ENCODE assay signal across 1 cellular context in genomic region chr7:22359156-22359697, GRCh38.
A peak's percentile ranks its signal among the peaks of the same experiment; 100 is the strongest.
TF ChIP-seq lines count a peak whose summit lies in the region.

No MANE protein-coding gene starts in this region.

TF ChIP-seq in HepG2, 621 proteins besides CTCF, POLR2A, EP300 and RAD21 (continued from another document and continues in another):
- TF ChIP-seq BCLAF1 (IDR thresholded peaks at IDR 0.05) (no peak), AFF4 (CRISPR knock-in tag; IDR thresholded peaks at IDR 0.05) (peak; percentile 40; the same call in 1 of the 2 replicates), ZNF629 (CRISPR knock-in tag; conservative IDR thresholded peaks at IDR 0.05) (peak; percentile 53; the same call in 1 of the 2 replicates), HOXA9 (CRISPR knock-in tag; IDR thresholded peaks at IDR 0.05; ENCODE audit: borderline replicate concordance) (no peak), FOXA1 (IDR thresholded peaks at IDR 0.05) (peak; percentile 80), FOXA1 (CRISPR knock-in tag; IDR thresholded peaks at IDR 0.05) (peak; percentile 91), ASH2L (IDR thresholded peaks at IDR 0.05; ENCODE audit: insufficient read length, low read depth, low read length) (peak; percentile 47), RARG (CRISPR knock-in tag; IDR thresholded peaks at IDR 0.05; ENCODE audit: low read depth) (no peak), PBX2 (CRISPR knock-in tag; IDR thresholded peaks at IDR 0.05) (peak; percentile 60), PRMT3 (CRISPR knock-in tag; IDR thresholded peaks at IDR 0.05; ENCODE audit: borderline replicate concordance, low read depth) (0 out of 2 replicates have a peak, but pooled peaks have one; percentile 70), ZNF713 (CRISPR knock-in tag; IDR thresholded peaks at IDR 0.05) (no peak), ZNF350 (CRISPR knock-in tag; IDR thresholded peaks at IDR 0.05; ENCODE audit: borderline replicate concordance, low read depth) (no peak), ESRRA (CRISPR knock-in tag; IDR thresholded peaks at IDR 0.05; ENCODE audit: low read depth) (peak; percentile 35; the same call in 1 of the 2 replicates), ZBTB25 (CRISPR knock-in tag; IDR thresholded peaks at IDR 0.05) (peak; percentile 85), MAX (IDR thresholded peaks at IDR 0.05) (peak; percentile 91), PRDM10 (CRISPR knock-in tag; IDR thresholded peaks at IDR 0.05; ENCODE audit: low read depth) (peak; percentile 76), ZNF225 (CRISPR knock-in tag; IDR thresholded peaks at IDR 0.05) (no peak), TOPORS (CRISPR knock-in tag; IDR thresholded peaks at IDR 0.05) (peak; percentile 64; the same call in 1 of the 2 replicates), ARNT2 (CRISPR knock-in tag; IDR thresholded peaks at IDR 0.05; ENCODE audit: low read depth) (peak; percentile 67; the same call in 1 of the 2 replicates), HMG20B (CRISPR knock-in tag; conservative IDR thresholded peaks at IDR 0.05) (0 out of 2 replicates have a peak, but pooled peaks have one; percentile 25), ZFP90 (CRISPR knock-in tag; IDR thresholded peaks at IDR 0.05; ENCODE audit: borderline replicate concordance) (no peak), ZC3H4 (CRISPR knock-in tag; IDR thresholded peaks at IDR 0.05; ENCODE audit: borderline replicate concordance) (no peak), ZNF788 (CRISPR knock-in tag; IDR thresholded peaks at IDR 0.05; ENCODE audit: borderline replicate concordance) (peak; percentile 32; the same call in 1 of the 2 replicates), ZNF512 (CRISPR knock-in tag; IDR thresholded peaks at IDR 0.05) (no peak), ATF7-NPFF (CRISPR knock-in tag; IDR thresholded peaks at IDR 0.05; ENCODE audit: low read depth) (0 out of 2 replicates have a peak, but pooled peaks have one; percentile 45), ZNF510 (CRISPR knock-in tag; IDR thresholded peaks at IDR 0.05; ENCODE audit: low read depth) (no peak), ATF7 (IDR thresholded peaks at IDR 0.05) (peak; percentile 56), ATF7 (CRISPR knock-in tag; IDR thresholded peaks at IDR 0.05) (peak; percentile 83; the same call in 1 of the 2 replicates), ZNF3 (CRISPR knock-in tag; IDR thresholded peaks at IDR 0.05) (peak; percentile 37; the same call in 1 of the 2 replicates), SOX6 (IDR thresholded peaks at IDR 0.05) (no peak), SOX6 (CRISPR knock-in tag; IDR thresholded peaks at IDR 0.05) (peak; percentile 95), ZNF292 (CRISPR knock-in tag; IDR thresholded peaks at IDR 0.05; ENCODE audit: borderline replicate concordance, low read depth) (peak; percentile 90; the same call in 1 of the 2 replicates), ZNF644 (CRISPR knock-in tag; IDR thresholded peaks at IDR 0.05; ENCODE audit: low read depth) (peak; percentile 95), HINFP (CRISPR knock-in tag; IDR thresholded peaks at IDR 0.05; ENCODE audit: low read depth) (peak; percentile 61), KDM2A (CRISPR knock-in tag; IDR thresholded peaks at IDR 0.05; ENCODE audit: borderline replicate concordance, low read depth) (no peak), ZFP1 (CRISPR knock-in tag; IDR thresholded peaks at IDR 0.05) (peak; percentile 67; the same call in 1 of the 2 replicates), ELF1 (CRISPR knock-in tag; IDR thresholded peaks at IDR 0.05) (peak; percentile 46; the same call in 1 of the 2 replicates), ZBTB21 (CRISPR knock-in tag; IDR thresholded peaks at IDR 0.05) (peak; percentile 93), SP1 (IDR thresholded peaks at IDR 0.05) (no peak), SP1 (CRISPR knock-in tag; IDR thresholded peaks at IDR 0.05) (no peak), SALL1 (CRISPR knock-in tag; IDR thresholded peaks at IDR 0.05) (peak; percentile 78), SP2 (CRISPR knock-in tag; IDR thresholded peaks at IDR 0.05) (no peak), TMF1 (CRISPR knock-in tag; IDR thresholded peaks at IDR 0.05; ENCODE audit: low read depth) (0 out of 2 replicates have a peak, but pooled peaks have one; percentile 21), MYPOP (CRISPR knock-in tag; IDR thresholded peaks at IDR 0.05) (peak; percentile 62; the same call in 1 of the 2 replicates), MIER2 (CRISPR knock-in tag; IDR thresholded peaks at IDR 0.05) (peak; percentile 64; the same call in 1 of the 2 replicates), MED8 (CRISPR knock-in tag; IDR thresholded peaks at IDR 0.05; ENCODE audit: insufficient replicate concordance) (peak; percentile 68)
